In genomic region chr12:117118838-117119591, GRCh38 we compare ENCODE assay signal across 1 cellular context.
TF ChIP-seq lines count a peak whose summit lies in the region.

No MANE protein-coding gene starts in this region.

TF ChIP-seq in HepG2, 621 proteins besides CTCF, POLR2A, EP300 and RAD21 (continued from another document and continues in another):
- TF ChIP-seq ZNF280D (CRISPR knock-in tag; IDR thresholded peaks at IDR 0.05) (no peak), FOXK1 (CRISPR knock-in tag; IDR thresholded peaks at IDR 0.05; ENCODE audit: borderline replicate concordance, low read depth) (no peak), DMAP1 (CRISPR knock-in tag; IDR thresholded peaks at IDR 0.05) (no peak), EEA1 (CRISPR knock-in tag; IDR thresholded peaks at IDR 0.05; ENCODE audit: borderline replicate concordance) (no peak), NCOA1 (CRISPR knock-in tag; IDR thresholded peaks at IDR 0.05) (no peak), SP5 (CRISPR knock-in tag; IDR thresholded peaks at IDR 0.05; ENCODE audit: borderline replicate concordance, low read depth) (peak; percentile 24; the same call in 1 of the 2 replicates), ZNF687 (CRISPR knock-in tag; IDR thresholded peaks at IDR 0.05) (peak; percentile 63), BHLHE40 (IDR thresholded peaks at IDR 0.05; ENCODE audit: low read length) (no peak), FOXM1 (CRISPR knock-in tag; IDR thresholded peaks at IDR 0.05) (no peak), KDM5B (CRISPR knock-in tag; IDR thresholded peaks at IDR 0.05; ENCODE audit: borderline replicate concordance) (0 out of 2 replicates have a peak, but pooled peaks have one; percentile 5), ZNF615 (CRISPR knock-in tag; IDR thresholded peaks at IDR 0.05; ENCODE audit: borderline replicate concordance) (no peak), GABPB1 (CRISPR knock-in tag; IDR thresholded peaks at IDR 0.05) (no peak; the same call in 1 of the 2 replicates), ZNF205 (CRISPR knock-in tag; IDR thresholded peaks at IDR 0.05) (no peak), SOX6 (IDR thresholded peaks at IDR 0.05) (no peak), SOX6 (CRISPR knock-in tag; IDR thresholded peaks at IDR 0.05) (peak; percentile 96), MBNL3 (CRISPR knock-in tag; conservative IDR thresholded peaks at IDR 0.05) (no peak), ZNF713 (CRISPR knock-in tag; IDR thresholded peaks at IDR 0.05) (no peak), ZC3H4 (CRISPR knock-in tag; IDR thresholded peaks at IDR 0.05; ENCODE audit: borderline replicate concordance) (no peak), TBX2 (CRISPR knock-in tag; IDR thresholded peaks at IDR 0.05; ENCODE audit: borderline replicate concordance) (no peak), GATA4 (IDR thresholded peaks at IDR 0.05; ENCODE audit: borderline replicate concordance, low read depth) (no peak), SOX5 (CRISPR knock-in tag; IDR thresholded peaks at IDR 0.05; ENCODE audit: borderline replicate concordance) (peak; percentile 94), HNF4A (CRISPR knock-in tag; IDR thresholded peaks at IDR 0.05) (peak; percentile 44), ZBTB7B (CRISPR knock-in tag; IDR thresholded peaks at IDR 0.05) (0 out of 2 replicates have a peak, but pooled peaks have one; percentile 35), ZBTB26 (CRISPR knock-in tag; IDR thresholded peaks at IDR 0.05; ENCODE audit: borderline replicate concordance) (no peak), ZIK1 (CRISPR knock-in tag; IDR thresholded peaks at IDR 0.05; ENCODE audit: borderline replicate concordance, low read depth) (no peak), SRSF4 (IDR thresholded peaks at IDR 0.05; ENCODE audit: low read depth, low read length, poor library complexity, severe bottlenecking) (no peak), ZNF574 (CRISPR knock-in tag; IDR thresholded peaks at IDR 0.05) (no peak), ZNF660 (CRISPR knock-in tag; IDR thresholded peaks at IDR 0.05; ENCODE audit: borderline replicate concordance, low read depth) (no peak), ZSCAN21 (CRISPR knock-in tag; IDR thresholded peaks at IDR 0.05; ENCODE audit: borderline replicate concordance) (no peak), KAT2B (IDR thresholded peaks at IDR 0.05; ENCODE audit: borderline replicate concordance, low read depth, low read length) (no peak), ZNF253 (CRISPR knock-in tag; IDR thresholded peaks at IDR 0.05; ENCODE audit: borderline replicate concordance) (no peak), ZNF772 (CRISPR knock-in tag; IDR thresholded peaks at IDR 0.05) (0 out of 2 replicates have a peak, but pooled peaks have one; percentile 22), SNAI1 (CRISPR knock-in tag; IDR thresholded peaks at IDR 0.05; ENCODE audit: borderline replicate concordance) (no peak), HINFP (CRISPR knock-in tag; IDR thresholded peaks at IDR 0.05; ENCODE audit: low read depth) (no peak), ZBTB43 (CRISPR knock-in tag; conservative IDR thresholded peaks at IDR 0.05) (no peak), DZIP1 (CRISPR knock-in tag; IDR thresholded peaks at IDR 0.05) (no peak), BRF2 (CRISPR knock-in tag; IDR thresholded peaks at IDR 0.05) (no peak), CREM (IDR thresholded peaks at IDR 0.05) (0 out of 2 replicates have a peak, but pooled peaks have one; percentile 17), CREM (CRISPR knock-in tag; IDR thresholded peaks at IDR 0.05) (no peak), ZNF788 (CRISPR knock-in tag; IDR thresholded peaks at IDR 0.05; ENCODE audit: borderline replicate concordance) (peak; percentile 33; the same call in 1 of the 2 replicates), ZNF768 (CRISPR knock-in tag; IDR thresholded peaks at IDR 0.05) (no peak)
